In genomic region chr1:215891266-215891665, GRCh38 we compare ENCODE assay signal across 1 cellular context.
TF ChIP-seq lines count a peak whose summit lies in the region.

No MANE protein-coding gene starts in this region.

TF ChIP-seq in IMR-90, 13 proteins besides CTCF, POLR2A, EP300 and RAD21 (continued from another document):
- no peak for TF ChIP-seq USF2 (IDR thresholded peaks at IDR 0.05; ENCODE audit: low read depth, low read length)
